ENCODE assay signal across 23 cellular contexts in the genomic region with DNA sequence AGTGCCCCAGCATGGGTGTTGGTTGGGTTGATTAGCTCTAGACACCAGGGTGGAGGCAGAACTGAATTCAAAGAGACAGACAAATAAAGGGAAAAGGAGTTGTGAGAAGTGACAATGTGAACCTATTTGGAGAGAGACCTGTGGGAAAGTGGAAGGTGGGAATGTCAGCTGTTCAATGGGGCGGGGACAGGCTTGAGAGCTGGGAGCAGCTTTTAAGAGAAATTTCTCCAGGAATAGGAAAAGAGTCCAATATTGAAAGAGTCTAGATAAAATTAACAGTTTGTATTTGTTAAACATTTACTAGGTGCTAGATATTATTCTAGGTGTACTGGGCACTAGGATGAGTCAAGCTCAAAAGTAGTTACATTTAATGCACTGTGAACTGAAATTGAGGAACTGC.
DNase-seq lines count a peak whose midpoint lies in the region; ATAC-seq and TF ChIP-seq lines count a peak whose summit lies in the region.
"Had no signal": no experiment of that assay in that cellular context is flagged by ENCODE, and none has a peak within 500 bp of the region (broad histone marks: within the 10 kb centered on the region; RNA-seq: fewer than 3 reads in every experiment).

No MANE protein-coding gene starts in this region.

- peak overlapping the region; percentile 7 for H3K27ac ChIP-seq in A673 (ENCODE audit: low read depth, low read length, poor library complexity, severe bottlenecking)
- no peak overlapping the region for H3K27ac ChIP-seq in body of pancreas
- H3K27ac ChIP-seq: 22Rv1, A549, BLaER1 had no signal

- H3K9me3 ChIP-seq in A673 (ENCODE audit: low read depth, low read length, poor library complexity, severe bottlenecking), result no peaks in the 10 kb centered on the region
- H3K9me3 ChIP-seq in body of pancreas, result no peaks in the 10 kb centered on the region
- H3K9me3 ChIP-seq: A549, BE2C, BLaER1 had no signal

- POLR2A ChIA-PET in A673 (lab: Charles Lee; ENCODE audit: low non-redundant PET), result no interaction called here
- POLR2A ChIA-PET in HEK293T (lab: Yijun Ruan, JAX), result no interaction called here

- H3K36me3 ChIP-seq in A673 (ENCODE audit: insufficient read depth, low read length, poor library complexity, severe bottlenecking), result no peaks in the 10 kb centered on the region
- no peaks in the 10 kb centered on the region for H3K36me3 ChIP-seq in body of pancreas (replicated peaks in 1 of 2; ENCODE audit: insufficient read depth in 1 of 2, low read depth in 2 of 2)
- H3K36me3 ChIP-seq: BE2C, BLaER1 had no signal

- no peak overlapping the region for H3K4me3 ChIP-seq in A673 (ENCODE audit: low read depth, low read length, poor library complexity, severe bottlenecking)
- no peak overlapping the region for H3K4me3 ChIP-seq in body of pancreas
- H3K4me3 ChIP-seq: A549, BLaER1, GM12878 had no signal

- no peak for TF ChIP-seq POLR2A in body of pancreas (IDR thresholded peaks at IDR 0.05)

- DNase-seq in A673 (ENCODE audit: low spot score) (no peak), body of pancreas (peak in 2 of 4 donors; percentile 21 to 33), renal cortical epithelial cell (ENCODE audit: low read depth) (peak; percentile 19), HEK293T (ENCODE audit: extremely low spot score) (no peak)
- DNase-seq in activated CD4-positive, CD25-positive, alpha-beta regulatory T cell (lab: John Stamatoyannopoulos, UW), result no peak
- DNase-seq: ACHN; BE2C; C1 segment of cervical spinal cord; CD4-positive, alpha-beta memory T cell; CD4-positive, CD25-positive, alpha-beta regulatory T cell; CD8-positive, alpha-beta memory T cell; COR-L47; DMS 273 treated with DMSO at 0.1 percent for 48 hours; DMS153; DMS53; DMS79; DND-41; EL; GDM1 had no signal

- H3K4me1 ChIP-seq in A673 (ENCODE audit: insufficient read depth, low read length, poor library complexity, severe bottlenecking) (peaks cover 16% of the 10 kb centered on the region), body of pancreas (peaks cover 16% of the 10 kb centered on the region)
- H3K4me1 ChIP-seq: A549, BE2C had no signal

- no TSS peak for BruUV-seq in A673 (replicated peaks; lab: Mats Ljungman, UMichigan)

- H3K27me3 ChIP-seq in A673 (replicated peaks; ENCODE audit: insufficient read depth, low read depth, low read length, poor library complexity), result no peaks in the 10 kb centered on the region
- no peaks in the 10 kb centered on the region for H3K27me3 ChIP-seq in body of pancreas
- H3K27me3 ChIP-seq: BE2C, BLaER1 had no signal

- CTCF ChIA-PET in A673 (lab: Charles Lee), result no interaction called here
- CTCF ChIA-PET in HEK293T (lab: Yijun Ruan, JAX), result interaction anchor here (0.6 kb wide), 1 partner anchor 138 kb away, joined by 4 read pairs; no protein-coding TSS in a partner anchor

- 34 to 39% methylated on average over 1 of the region's 1 CpG for WGBS in body of pancreas, 2 donors

- peak; percentile 60 for ATAC-seq in body of pancreas
- ATAC-seq: A549, GM12878 had no signal

- intact Hi-C loops in A673 (cut with micrococcal nuclease; ENCODE audit: unreplicated experiment) (no loop called here), body of pancreas (cut with DNase I) (no loop called here)

- TF ChIP-seq CTCF in A673 (conservative IDR thresholded peaks at IDR 0.05; ENCODE audit: low read depth, low read length), result no peak
- no peak for TF ChIP-seq CTCF in body of pancreas (IDR thresholded peaks at IDR 0.05)

TF ChIP-seq in HEK293T, 16 proteins besides CTCF, POLR2A, EP300 and RAD21:
- TF ChIP-seq, protein P1, sequence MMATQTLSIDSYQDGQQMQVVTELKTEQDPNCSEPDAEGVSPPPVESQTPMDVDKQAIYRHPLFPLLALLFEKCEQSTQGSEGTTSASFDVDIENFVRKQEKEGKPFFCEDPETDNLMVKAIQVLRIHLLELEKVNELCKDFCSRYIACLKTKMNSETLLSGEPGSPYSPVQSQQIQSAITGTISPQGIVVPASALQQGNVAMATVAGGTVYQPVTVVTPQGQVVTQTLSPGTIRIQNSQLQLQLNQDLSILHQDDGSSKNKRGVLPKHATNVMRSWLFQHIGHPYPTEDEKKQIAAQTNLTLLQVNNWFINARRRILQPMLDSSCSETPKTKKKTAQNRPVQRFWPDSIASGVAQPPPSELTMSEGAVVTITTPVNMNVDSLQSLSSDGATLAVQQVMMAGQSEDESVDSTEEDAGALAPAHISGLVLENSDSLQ (IDR thresholded peaks at IDR 0.05), result no peak
- no peak for TF ChIP-seq CTBP1 (IDR thresholded peaks at IDR 0.05; ENCODE audit: borderline replicate concordance)
- TF ChIP-seq ELF4 (IDR thresholded peaks at IDR 0.05), result no peak
- TF ChIP-seq SUZ12 (IDR thresholded peaks at IDR 0.05), result no peak
- no peak for TF ChIP-seq ARNT (IDR thresholded peaks at IDR 0.05)
- TF ChIP-seq FOXM1 (IDR thresholded peaks at IDR 0.05; ENCODE audit: borderline replicate concordance), result no peak
- no peak for TF ChIP-seq FOXK2 (IDR thresholded peaks at IDR 0.05)
- no peak for TF ChIP-seq L3MBTL2 (conservative IDR thresholded peaks at IDR 0.05)
- no peak for TF ChIP-seq FOXA1 (IDR thresholded peaks at IDR 0.05)
